ENCODE assay signal across 1 cellular context in the genomic region with DNA sequence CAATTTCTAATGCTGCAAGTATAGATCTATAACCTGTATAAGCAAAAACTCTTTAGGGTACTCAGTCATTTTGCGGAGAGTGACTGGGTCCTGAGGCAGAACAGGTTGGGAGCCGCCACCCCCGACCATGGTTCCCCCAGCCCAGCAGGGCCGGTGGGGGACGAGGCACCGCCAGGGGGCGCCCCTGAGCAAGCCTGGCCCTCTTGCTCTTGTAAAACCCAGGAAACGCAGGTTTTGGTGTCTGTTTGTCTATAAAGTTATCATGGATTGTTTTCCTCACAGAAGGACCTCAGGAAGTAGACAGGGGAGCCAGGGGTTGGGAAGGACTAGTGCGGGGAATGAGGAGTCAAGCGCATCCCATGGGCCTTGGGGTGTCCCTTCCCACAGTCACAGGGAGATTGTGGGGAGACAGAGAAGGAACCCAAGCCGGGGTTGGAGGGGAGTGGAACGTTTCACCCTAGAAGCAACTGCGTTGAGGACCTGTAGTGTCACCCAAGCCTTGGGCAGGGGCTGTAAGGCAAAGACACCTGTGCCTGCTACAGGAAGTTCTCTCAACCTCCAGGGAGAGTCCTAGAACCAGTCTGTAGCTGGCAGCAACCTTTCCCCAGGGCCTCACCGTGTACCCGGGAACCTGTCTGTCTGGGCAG.
A peak's percentile ranks its signal among the peaks of the same experiment; 100 is the strongest.
TF ChIP-seq lines count a peak whose summit lies in the region.

No MANE protein-coding gene starts in this region.

TF ChIP-seq in HepG2, 621 proteins besides CTCF, POLR2A, EP300 and RAD21 (continued from another document and continues in another):
- TF ChIP-seq ZNF318 (CRISPR knock-in tag; IDR thresholded peaks at IDR 0.05) = no peak
- no peak for TF ChIP-seq TFE3 (CRISPR knock-in tag; IDR thresholded peaks at IDR 0.05)
- TF ChIP-seq TBX3 (IDR thresholded peaks at IDR 0.05; ENCODE audit: borderline replicate concordance) = no peak
- peak; percentile 23 for TF ChIP-seq YY1 (IDR thresholded peaks at IDR 0.05; ENCODE audit: insufficient read depth, insufficient replicate concordance, low read depth, low read length)
- no peak for TF ChIP-seq NFE2 (CRISPR knock-in tag; IDR thresholded peaks at IDR 0.05)
- 0 out of 2 replicates have a peak, but pooled peaks have one; percentile 26 for TF ChIP-seq AHR (CRISPR knock-in tag; IDR thresholded peaks at IDR 0.05)
- TF ChIP-seq ZNF879 (CRISPR knock-in tag; IDR thresholded peaks at IDR 0.05) = no peak
- TF ChIP-seq PHF8 (CRISPR knock-in tag; IDR thresholded peaks at IDR 0.05) = peak; percentile 32; the same call in 1 of the 2 replicates
- no peak for TF ChIP-seq ETS1 (CRISPR knock-in tag; IDR thresholded peaks at IDR 0.05)
- TF ChIP-seq XRCC5 (optimal IDR thresholded peaks at IDR 0.05; ENCODE audit: low read length) = peak; percentile 79
- no peak for TF ChIP-seq TARDBP (CRISPR knock-in tag; IDR thresholded peaks at IDR 0.05)
- TF ChIP-seq GTF2F1 (IDR thresholded peaks at IDR 0.05; ENCODE audit: low read length) = no peak
- no peak for TF ChIP-seq HNF4A (CRISPR knock-in tag; IDR thresholded peaks at IDR 0.05)
- 0 out of 2 replicates have a peak, but pooled peaks have one; percentile 36 for TF ChIP-seq ERF (CRISPR knock-in tag; IDR thresholded peaks at IDR 0.05)
- TF ChIP-seq ZNF569 (CRISPR knock-in tag; IDR thresholded peaks at IDR 0.05; ENCODE audit: borderline replicate concordance) = no peak
- no peak for TF ChIP-seq ZHX2 (IDR thresholded peaks at IDR 0.05; ENCODE audit: low read depth)
- no peak for TF ChIP-seq ZHX2 (CRISPR knock-in tag; IDR thresholded peaks at IDR 0.05; ENCODE audit: borderline replicate concordance)
- 0 out of 2 replicates have a peak, but pooled peaks have one; percentile 23 for TF ChIP-seq ZNF768 (CRISPR knock-in tag; IDR thresholded peaks at IDR 0.05)
- TF ChIP-seq, protein P1, sequence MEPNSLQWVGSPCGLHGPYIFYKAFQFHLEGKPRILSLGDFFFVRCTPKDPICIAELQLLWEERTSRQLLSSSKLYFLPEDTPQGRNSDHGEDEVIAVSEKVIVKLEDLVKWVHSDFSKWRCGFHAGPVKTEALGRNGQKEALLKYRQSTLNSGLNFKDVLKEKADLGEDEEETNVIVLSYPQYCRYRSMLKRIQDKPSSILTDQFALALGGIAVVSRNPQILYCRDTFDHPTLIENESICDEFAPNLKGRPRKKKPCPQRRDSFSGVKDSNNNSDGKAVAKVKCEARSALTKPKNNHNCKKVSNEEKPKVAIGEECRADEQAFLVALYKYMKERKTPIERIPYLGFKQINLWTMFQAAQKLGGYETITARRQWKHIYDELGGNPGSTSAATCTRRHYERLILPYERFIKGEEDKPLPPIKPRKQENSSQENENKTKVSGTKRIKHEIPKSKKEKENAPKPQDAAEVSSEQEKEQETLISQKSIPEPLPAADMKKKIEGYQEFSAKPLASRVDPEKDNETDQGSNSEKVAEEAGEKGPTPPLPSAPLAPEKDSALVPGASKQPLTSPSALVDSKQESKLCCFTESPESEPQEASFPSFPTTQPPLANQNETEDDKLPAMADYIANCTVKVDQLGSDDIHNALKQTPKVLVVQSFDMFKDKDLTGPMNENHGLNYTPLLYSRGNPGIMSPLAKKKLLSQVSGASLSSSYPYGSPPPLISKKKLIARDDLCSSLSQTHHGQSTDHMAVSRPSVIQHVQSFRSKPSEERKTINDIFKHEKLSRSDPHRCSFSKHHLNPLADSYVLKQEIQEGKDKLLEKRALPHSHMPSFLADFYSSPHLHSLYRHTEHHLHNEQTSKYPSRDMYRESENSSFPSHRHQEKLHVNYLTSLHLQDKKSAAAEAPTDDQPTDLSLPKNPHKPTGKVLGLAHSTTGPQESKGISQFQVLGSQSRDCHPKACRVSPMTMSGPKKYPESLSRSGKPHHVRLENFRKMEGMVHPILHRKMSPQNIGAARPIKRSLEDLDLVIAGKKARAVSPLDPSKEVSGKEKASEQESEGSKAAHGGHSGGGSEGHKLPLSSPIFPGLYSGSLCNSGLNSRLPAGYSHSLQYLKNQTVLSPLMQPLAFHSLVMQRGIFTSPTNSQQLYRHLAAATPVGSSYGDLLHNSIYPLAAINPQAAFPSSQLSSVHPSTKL (CRISPR knock-in tag; IDR thresholded peaks at IDR 0.05) = no peak
